18 cellular contexts compared by ENCODE assay signal in genomic region chr1:24421502-24421901, GRCh38. TPM values are rescaled to one million over a fixed set of nuclear protein-coding genes. Genes with fewer than 3 reads are reported as not detected.
DNase-seq lines count a peak whose midpoint lies in the region; ATAC-seq and TF ChIP-seq lines count a peak whose summit lies in the region.
"Had no signal": no experiment of that assay in that cellular context is flagged by ENCODE, and none has a peak within 500 bp of the region (broad histone marks: within the 10 kb centered on the region; RNA-seq: fewer than 3 reads in every experiment).

No MANE protein-coding gene starts in this region.

- H3K27ac ChIP-seq in KMS-11 (no peak overlapping the region), mesendoderm (ENCODE audit: low read depth, low read length) (no peak overlapping the region)
- H3K27ac ChIP-seq: adrenal gland, BLaER1, SK-N-MC had no signal

- H4K8ac ChIP-seq in mesendoderm (ENCODE audit: low read depth, low read length): no peak overlapping the region

- H3K4ac ChIP-seq in mesendoderm (ENCODE audit: low read depth, low read length): no peak overlapping the region

- 0 out of 2 replicates have a peak, but pooled peaks cover 7% of the 10 kb centered on the region for H3K79me2 ChIP-seq in KMS-11 (ENCODE audit: insufficient read depth, low read depth)
- H3K79me2 ChIP-seq in mesendoderm (ENCODE audit: control insufficient read depth, insufficient read depth, low read length): no peaks in the 10 kb centered on the region

- no peak overlapping the region for H2BK120ac ChIP-seq in mesendoderm (ENCODE audit: low read depth, low read length)

- WGBS in mesendoderm (ENCODE audit: extremely low coverage, insufficient coverage, low lambda C conversion rate): no CpG with 5 or more reads among the region's 2 CpGs

- H2AK5ac ChIP-seq in mesendoderm (ENCODE audit: low read length): no peak overlapping the region

- DNase-seq in GM12864 (ENCODE audit: low read depth): no peak
- no peak for DNase-seq in choroid plexus epithelial cell (ENCODE audit: low read depth)
- peak; percentile 42 for DNase-seq in mesendoderm
- no peak for DNase-seq in stimulated activated CD8-positive, alpha-beta memory T cell treated with anti-CD3 and anti-CD28 coated beads, Interleukin-4, amount 100 ng/mL, for 48 hours
- DNase-seq in Right ventricle myocardium superior: no peak
- DNase-seq: adrenal gland, GF-D8, hippocampal formation, NCI-H2029, NCI-H510A treated with DMSO at 0.1 percent for 48 hours, OCI-M1, substantia nigra had no signal

- ATAC-seq in GM19395 (IDR thresholded peaks at IDR 0.05; ENCODE audit: unreplicated experiment) (no peak), GM18858 (IDR thresholded peaks at IDR 0.05; ENCODE audit: unreplicated experiment) (no peak), Right ventricle myocardium superior (ENCODE audit: poor library complexity) (no peak)
- ATAC-seq: natural killer cell treated with Interleukin-12 subunit alpha and Interleukin-12 subunit beta and Interleukin-15 and Interleukin-18, amount 100 ng/mL, for 72 hours had no signal

- no peak overlapping the region for H4K5ac ChIP-seq in mesendoderm (ENCODE audit: low read length)

- H3K9ac ChIP-seq in KMS-11: no peak overlapping the region
- no peak overlapping the region for H3K9ac ChIP-seq in mesendoderm (ENCODE audit: low read length)
- H3K9ac ChIP-seq: BLaER1 had no signal

- no peak overlapping the region for H2AFZ ChIP-seq in KMS-11 (ENCODE audit: low read depth)

- no peak overlapping the region for H3K4me3 ChIP-seq in GM12864 (ENCODE audit: low read depth, low read length)
- H3K4me3 ChIP-seq in KMS-11 (IDR thresholded peaks at IDR 0.05; ENCODE audit: insufficient read depth, low read depth, low read length): no peak overlapping the region
- no peak overlapping the region for H3K4me3 ChIP-seq in choroid plexus epithelial cell (ENCODE audit: low read depth, low read length)
- no peak overlapping the region for H3K4me3 ChIP-seq in mesendoderm (ENCODE audit: low read length)
- H3K4me3 ChIP-seq: adrenal gland, BLaER1, SK-N-MC had no signal

- no peak overlapping the region for H3K23ac ChIP-seq in mesendoderm (ENCODE audit: low read length)

- H3K27me3 ChIP-seq in KMS-11 (ENCODE audit: insufficient read depth, low read depth): no peaks in the 10 kb centered on the region
- H3K27me3 ChIP-seq in mesendoderm (ENCODE audit: insufficient read depth, low read length, poor library complexity): no peaks in the 10 kb centered on the region
- H3K27me3 ChIP-seq: adrenal gland, BLaER1 had no signal

- H3K36me3 ChIP-seq in KMS-11 (ENCODE audit: insufficient read depth) (no peaks in the 10 kb centered on the region), mesendoderm (ENCODE audit: control insufficient read depth, insufficient read depth, low read length) (no peaks in the 10 kb centered on the region)
- H3K36me3 ChIP-seq: adrenal gland had no signal

- no peak overlapping the region for H2BK5ac ChIP-seq in mesendoderm (ENCODE audit: low read length)

- H3K4me2 ChIP-seq in KMS-11 (no peak overlapping the region), mesendoderm (ENCODE audit: low read length) (no peak overlapping the region)
- H3K4me2 ChIP-seq: BLaER1 had no signal

- peaks cover 17% of the 10 kb centered on the region for H3K4me1 ChIP-seq in KMS-11 (ENCODE audit: low read depth, poor library complexity, severe bottlenecking)
- H3K4me1 ChIP-seq in mesendoderm (ENCODE audit: control insufficient read depth, low read depth, low read length): no peaks in the 10 kb centered on the region

- H4K20me1 ChIP-seq in KMS-11 (ENCODE audit: insufficient read depth): no peaks in the 10 kb centered on the region

- no peak overlapping the region for H3K18ac ChIP-seq in mesendoderm (ENCODE audit: low read length)

- TF ChIP-seq CTCF in GM12864 (IDR thresholded peaks at IDR 0.05; ENCODE audit: low read depth, low read length, missing control alignments) (peak; percentile 15), KMS-11 (conservative IDR thresholded peaks at IDR 0.05; ENCODE audit: low read depth, low read length) (0 out of 2 replicates have a peak, but pooled peaks have one; percentile 23), choroid plexus epithelial cell (conservative IDR thresholded peaks at IDR 0.05; ENCODE audit: low read depth, low read length) (peak; percentile 19)

- H3K79me1 ChIP-seq in mesendoderm (ENCODE audit: low read length): no peaks in the 10 kb centered on the region

- intact Hi-C loops in Right ventricle myocardium superior (cut with DNase I): no loop called here

- H2BK15ac ChIP-seq in mesendoderm (replicated peaks; ENCODE audit: low read depth): no peak overlapping the region

- no peak overlapping the region for H3K56ac ChIP-seq in mesendoderm (ENCODE audit: low read length)

RNA-seq across cellular contexts. Expression of gene NIPAL3, which starts 5.9 kb away (rescaled TPM):
- 3.5 TPM for polyA plus RNA-seq in mesendoderm (2013, experiment 1 of 2)
- 3.6 TPM for polyA plus RNA-seq in mesendoderm (2013, experiment 2 of 2)
- total RNA-seq in Right ventricle myocardium superior: 31.8 TPM

RNA-seq across cellular contexts. Expression of gene STPG1, which starts 7.9 kb away (rescaled TPM):
- polyA plus RNA-seq in mesendoderm (2013, experiment 1 of 2): 7.7 TPM
- 8.9 TPM for polyA plus RNA-seq in mesendoderm (2013, experiment 2 of 2)
- total RNA-seq in Right ventricle myocardium superior: 5.6 TPM
